In genomic region chr17:63621684-63622570, GRCh38 we compare ENCODE assay signal across 1 cellular context.
TF ChIP-seq lines count a peak whose summit lies in the region.

Gene MAP3K3 (plus strand): TSS chr17:63622417. CDS start chr17:63622760, 343 bp downstream.

TF ChIP-seq in HepG2, 621 proteins besides CTCF, POLR2A, EP300 and RAD21 (continued from another document and continues in another):
- peak; percentile 12; the same call in 1 of the 2 replicates for TF ChIP-seq TOPORS (CRISPR knock-in tag; IDR thresholded peaks at IDR 0.05)
- no peak; the same call in 1 of the 2 replicates for TF ChIP-seq SAFB2 (CRISPR knock-in tag; IDR thresholded peaks at IDR 0.05; ENCODE audit: borderline replicate concordance, low read depth)
- peak; percentile 54 for TF ChIP-seq MYC (CRISPR knock-in tag; IDR thresholded peaks at IDR 0.05; ENCODE audit: borderline replicate concordance)
- TF ChIP-seq HMGXB3 (CRISPR knock-in tag; IDR thresholded peaks at IDR 0.05; ENCODE audit: borderline replicate concordance) = peak; percentile 40
- TF ChIP-seq CBFB (CRISPR knock-in tag; IDR thresholded peaks at IDR 0.05) = no peak; the same call in 1 of the 2 replicates
- peak; percentile 38; the same call in 1 of the 2 replicates for TF ChIP-seq MIXL1 (CRISPR knock-in tag; IDR thresholded peaks at IDR 0.05)
- TF ChIP-seq JDP2 (CRISPR knock-in tag; IDR thresholded peaks at IDR 0.05; ENCODE audit: borderline replicate concordance) = no peak
- TF ChIP-seq MXD1 (CRISPR knock-in tag; IDR thresholded peaks at IDR 0.05) = peak; percentile 91
- no peak for TF ChIP-seq ZNF660 (CRISPR knock-in tag; IDR thresholded peaks at IDR 0.05; ENCODE audit: borderline replicate concordance, low read depth)
- TF ChIP-seq RERE (CRISPR knock-in tag; IDR thresholded peaks at IDR 0.05; ENCODE audit: low read depth) = peak; percentile 43; the same call in 1 of the 2 replicates
- TF ChIP-seq ZNF296 (CRISPR knock-in tag; conservative IDR thresholded peaks at IDR 0.05) = no peak
- peak; percentile 77; the same call in 1 of the 2 replicates for TF ChIP-seq ZNF768 (CRISPR knock-in tag; IDR thresholded peaks at IDR 0.05)
- no peak for TF ChIP-seq ZNF496 (CRISPR knock-in tag; IDR thresholded peaks at IDR 0.05; ENCODE audit: insufficient replicate concordance)
- TF ChIP-seq ZNF639 (CRISPR knock-in tag; conservative IDR thresholded peaks at IDR 0.05) = 0 out of 2 replicates have a peak, but pooled peaks have one; percentile 54
- peak; percentile 25; the same call in 1 of the 2 replicates for TF ChIP-seq RFXAP (CRISPR knock-in tag; IDR thresholded peaks at IDR 0.05; ENCODE audit: borderline replicate concordance)
- peak; percentile 81 for TF ChIP-seq HDAC1 (CRISPR knock-in tag; IDR thresholded peaks at IDR 0.05)
- TF ChIP-seq DNMT3B (CRISPR knock-in tag; conservative IDR thresholded peaks at IDR 0.05) = no peak
- TF ChIP-seq SP4 (CRISPR knock-in tag; IDR thresholded peaks at IDR 0.05) = peak; percentile 93
- no peak for TF ChIP-seq ZNF10 (CRISPR knock-in tag; IDR thresholded peaks at IDR 0.05; ENCODE audit: borderline replicate concordance, low read depth)
- TF ChIP-seq DRAP1 (CRISPR knock-in tag; IDR thresholded peaks at IDR 0.05) = peak; percentile 79
- peak; percentile 82; the same call in 1 of the 2 replicates for TF ChIP-seq ZFP36L1 (CRISPR knock-in tag; IDR thresholded peaks at IDR 0.05)
- TF ChIP-seq ZMAT5 (CRISPR knock-in tag; IDR thresholded peaks at IDR 0.05; ENCODE audit: borderline replicate concordance, low read depth) = no peak
- no peak for TF ChIP-seq SMC3 (IDR thresholded peaks at IDR 0.05; ENCODE audit: low read length)
- peak; percentile 78 for TF ChIP-seq ZMYM4 (CRISPR knock-in tag; IDR thresholded peaks at IDR 0.05)
- no peak for TF ChIP-seq ZNF746 (CRISPR knock-in tag; IDR thresholded peaks at IDR 0.05)
- TF ChIP-seq ZNF12 (CRISPR knock-in tag; IDR thresholded peaks at IDR 0.05) = peak; percentile 10; the same call in 1 of the 2 replicates
- TF ChIP-seq ZGPAT (CRISPR knock-in tag; IDR thresholded peaks at IDR 0.05) = peak; percentile 88
- no peak for TF ChIP-seq SMAD9 (CRISPR knock-in tag; IDR thresholded peaks at IDR 0.05)
- no peak for TF ChIP-seq SYNCRIP (IDR thresholded peaks at IDR 0.05; ENCODE audit: insufficient read depth, low read depth, low read length)
- peak; percentile 87 for TF ChIP-seq ZSCAN29 (CRISPR knock-in tag; conservative IDR thresholded peaks at IDR 0.05)
- no peak for TF ChIP-seq TGIF2 (CRISPR knock-in tag; IDR thresholded peaks at IDR 0.05)
- TF ChIP-seq PHF21A (CRISPR knock-in tag; IDR thresholded peaks at IDR 0.05) = peak; percentile 100
- peak; percentile 98 for TF ChIP-seq ZNF333 (CRISPR knock-in tag; IDR thresholded peaks at IDR 0.05; ENCODE audit: borderline replicate concordance)
- TF ChIP-seq IRF1 (CRISPR knock-in tag; IDR thresholded peaks at IDR 0.05; ENCODE audit: low read depth) = peak; percentile 79; the same call in 1 of the 2 replicates
- TF ChIP-seq GMEB2 (CRISPR knock-in tag; IDR thresholded peaks at IDR 0.05; ENCODE audit: low read depth) = no peak
- TF ChIP-seq KDM3A (CRISPR knock-in tag; IDR thresholded peaks at IDR 0.05; ENCODE audit: low read depth) = peak; percentile 79; the same call in 1 of the 2 replicates
- no peak for TF ChIP-seq PHB2 (IDR thresholded peaks at IDR 0.05; ENCODE audit: partially characterized antibody)
- TF ChIP-seq ZNF780A (CRISPR knock-in tag; IDR thresholded peaks at IDR 0.05) = no peak
- peak; percentile 87; the same call in 1 of the 2 replicates for TF ChIP-seq ZBTB4 (CRISPR knock-in tag; IDR thresholded peaks at IDR 0.05; ENCODE audit: borderline replicate concordance)
- TF ChIP-seq MBNL3 (CRISPR knock-in tag; conservative IDR thresholded peaks at IDR 0.05) = no peak
- peak; percentile 83; the same call in 1 of the 2 replicates for TF ChIP-seq ZFP90 (CRISPR knock-in tag; IDR thresholded peaks at IDR 0.05; ENCODE audit: borderline replicate concordance)
- TF ChIP-seq ZFP36 (IDR thresholded peaks at IDR 0.05; ENCODE audit: borderline replicate concordance, low read depth, low read length, partially characterized antibody) = no peak
- TF ChIP-seq ZNF567 (CRISPR knock-in tag; IDR thresholded peaks at IDR 0.05; ENCODE audit: borderline replicate concordance) = peak; percentile 53; the same call in 1 of the 2 replicates
